ENCODE assay signal across 26 cellular contexts in the genomic region with DNA sequence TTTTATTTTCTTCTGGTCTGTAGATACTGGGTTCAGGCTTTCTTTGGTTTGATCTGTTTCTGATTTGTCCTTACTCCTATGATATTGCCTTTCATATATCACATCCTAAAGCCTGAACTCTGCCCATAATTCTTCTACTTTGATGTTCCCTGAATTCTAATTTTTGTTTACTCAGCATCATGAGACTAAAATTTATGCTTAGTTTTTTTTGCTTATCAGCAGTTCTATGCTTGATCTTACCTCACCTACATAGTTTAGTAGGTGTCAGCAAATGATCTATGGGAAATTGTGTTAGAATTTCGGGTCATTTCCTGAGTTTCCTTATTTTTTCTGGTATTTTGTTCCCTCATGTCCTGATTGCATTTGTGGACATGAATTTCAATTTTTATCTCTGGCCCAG.
"Had no signal": no experiment of that assay in that cellular context is flagged by ENCODE, and none has a peak within 500 bp of the region (broad histone marks: within the 10 kb centered on the region; RNA-seq: fewer than 3 reads in every experiment).

No MANE protein-coding gene starts in this region.

- H3K27me3 Mint-ChIP-seq: dendritic cell treated with granulocyte-macrophage colony-stimulating factor and Interleukin-4, amounts not matched to agents 40 ng/mL and 50 ng/mL, for 4 days; effector memory CD8-positive, alpha-beta T cell had no signal

- FAIRE-seq: endometrium, keratinocyte had no signal

- ATAC-seq: effector memory CD8-positive, alpha-beta T cell; esophagus mucosa; gastrocnemius medialis; heart right ventricle; left cardiac atrium; left lung; left ventricle myocardium superior; lower lobe of right lung; mucosa of descending colon had no signal

- H3K27me3 ChIP-seq: colonic mucosa, esophagus squamous epithelium, gastrocnemius medialis, heart right ventricle, left lung had no signal

- H3K9me3 ChIP-seq: colonic mucosa had no signal

- H3K27ac Mint-ChIP-seq: dendritic cell treated with granulocyte-macrophage colony-stimulating factor and Interleukin-4, amounts not matched to agents 40 ng/mL and 50 ng/mL, for 4 days; effector memory CD8-positive, alpha-beta T cell; endodermal cell; mesothelial cell of epicardium had no signal

- DNase-seq: colonic mucosa; cortex of kidney; effector CD8-positive, alpha-beta T cell; effector memory CD8-positive, alpha-beta T cell; endodermal cell; erythroblast; esophagus squamous epithelium; foreskin fibroblast; foreskin melanocyte; gastrocnemius medialis; glutamatergic neuron; head of caudate nucleus; heart right ventricle; hippocampal formation; left cardiac atrium; left lung; left ventricle myocardium superior; lower lobe of right lung; mesenchymal stem cell; mucosa of descending colon had no signal

- H3K9me3 Mint-ChIP-seq: effector memory CD8-positive, alpha-beta T cell had no signal

- H3K27ac ChIP-seq: colonic mucosa, epithelial cell of prostate, esophagus squamous epithelium, gastrocnemius medialis, heart right ventricle, left lung, lower lobe of right lung had no signal

- H3K4me1 Mint-ChIP-seq: endodermal cell, mesothelial cell of epicardium had no signal

- H3K4me1 ChIP-seq: colonic mucosa, esophagus squamous epithelium, gastrocnemius medialis, heart right ventricle, left lung, lower lobe of right lung had no signal

- H3K4me3 ChIP-seq: colonic mucosa, esophagus squamous epithelium, gastrocnemius medialis, heart right ventricle, left lung, lower lobe of right lung, mucosa of descending colon had no signal

- H3K36me3 ChIP-seq: colonic mucosa, esophagus squamous epithelium, heart right ventricle, left lung, lower lobe of right lung had no signal

- H3K4me3 Mint-ChIP-seq: dendritic cell treated with granulocyte-macrophage colony-stimulating factor and Interleukin-4, amounts not matched to agents 40 ng/mL and 50 ng/mL, for 4 days; effector memory CD8-positive, alpha-beta T cell; endodermal cell; mesothelial cell of epicardium had no signal
